41 cellular contexts compared by ENCODE assay signal in the genomic region with DNA sequence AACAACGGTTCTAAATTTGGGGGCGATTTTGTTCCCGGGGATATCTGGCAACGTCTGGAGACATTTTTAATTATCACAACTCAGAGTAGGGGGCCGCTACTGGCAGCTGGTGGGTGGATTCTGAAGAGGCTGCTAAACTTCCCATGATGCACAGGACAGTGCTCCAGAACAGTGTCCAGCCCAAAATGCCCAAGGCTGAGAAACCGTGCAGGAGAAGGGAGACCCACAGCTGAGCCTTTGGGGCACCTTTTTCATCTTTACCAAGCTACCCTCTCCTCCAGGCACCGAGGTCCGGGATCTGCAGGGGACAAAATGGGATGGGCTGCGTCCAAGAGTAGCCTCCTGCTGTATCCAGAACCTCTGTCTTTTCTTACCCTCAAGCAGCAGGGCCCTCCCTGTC. TPM values are rescaled to one million over a fixed set of nuclear protein-coding genes. Genes with fewer than 3 reads are reported as not detected.
"Had no signal": no experiment of that assay in that cellular context is flagged by ENCODE, and none has a peak within 500 bp of the region (broad histone marks: within the 10 kb centered on the region; RNA-seq: fewer than 3 reads in every experiment).

No MANE protein-coding gene starts in this region.

- H3K4me1 ChIP-seq: adrenal gland, ascending aorta, body of pancreas, breast epithelium had no signal

- H3K4me1 Mint-ChIP-seq: activated naive CD4-positive, alpha-beta T cell treated with anti-CD3 and anti-CD28 coated beads, Interleukin-2, amount 10 ng/mL, durations not matched to agents 7 days and 5 days; activated naive CD4-positive, alpha-beta T cell treated with anti-CD3 and anti-CD28 coated beads, Interleukin-2, amount 50 U/mL, for 24 hours; activated naive CD8-positive, alpha-beta T cell treated with anti-CD3 and anti-CD28 coated beads for 36 hours; activated naive CD8-positive, alpha-beta T cell treated with anti-CD3 and anti-CD28 coated beads, Interleukin-2, amount 10 ng/mL, durations not matched to agents 7 days and 5 days; activated naive CD8-positive, alpha-beta T cell treated with anti-CD3 and anti-CD28 coated beads, Interleukin-2, amount 50 U/mL, for 24 hours; activated T-helper 17 cell treated with anti-CD3 and anti-CD28 coated beads, Interleukin-2, amount 50 U/mL, for 72 hours; brain; central memory CD8-positive, alpha-beta T cell had no signal

- H3K36me3 ChIP-seq: adrenal gland, ascending aorta, brain microvascular endothelial cell, breast epithelium, cardiac muscle cell had no signal

- H3K27ac ChIP-seq: adrenal gland, ascending aorta, body of pancreas, brain microvascular endothelial cell, breast epithelium, cardiac muscle cell had no signal

- ATAC-seq: activated naive CD4-positive, alpha-beta T cell treated with anti-CD3 and anti-CD28 coated beads, Interleukin-2, amount 50 U/mL, for 72 hours; activated naive CD8-positive, alpha-beta T cell treated with anti-CD3 and anti-CD28 coated beads, Interleukin-2, amount 50 U/mL, for 24 hours; activated T-cell treated with anti-CD3 and anti-CD28 coated beads, Interleukin-2, amount 50 U/mL, for 4 hours; activated T-cell treated with anti-CD3 and anti-CD28 coated beads, Interleukin-2, amount 50 U/mL, for 72 hours; activated T-helper 17 cell treated with anti-CD3 and anti-CD28 coated beads, Interleukin-2, amount 50 U/mL, for 72 hours; body of pancreas had no signal

- H3K4me3 ChIP-seq: adrenal gland, ascending aorta, body of pancreas, breast epithelium, cardiac muscle cell had no signal

- H3K4me3 Mint-ChIP-seq: activated naive CD4-positive, alpha-beta T cell treated with anti-CD3 and anti-CD28 coated beads for 36 hours; activated naive CD4-positive, alpha-beta T cell treated with anti-CD3 and anti-CD28 coated beads, Interleukin-2, amount 10 ng/mL, durations not matched to agents 7 days and 5 days; activated naive CD4-positive, alpha-beta T cell treated with anti-CD3 and anti-CD28 coated beads, Interleukin-2, amount 50 U/mL, for 24 hours; activated naive CD8-positive, alpha-beta T cell; activated naive CD8-positive, alpha-beta T cell treated with anti-CD3 and anti-CD28 coated beads for 36 hours; activated naive CD8-positive, alpha-beta T cell treated with anti-CD3 and anti-CD28 coated beads, Interleukin-2, amount 10 ng/mL, durations not matched to agents 7 days and 5 days; activated naive CD8-positive, alpha-beta T cell treated with anti-CD3 and anti-CD28 coated beads, Interleukin-2, amount 50 U/mL, for 24 hours; activated T-cell treated with anti-CD3 and anti-CD28 coated beads, Interleukin-2, amount 50 U/mL, for 24 hours; activated T-cell treated with anti-CD3 and anti-CD28 coated beads, Interleukin-2, amount 50 U/mL, for 4 hours; activated T-cell treated with anti-CD3 and anti-CD28 coated beads, Interleukin-2, amount 50 U/mL, for 72 hours; activated T-helper 17 cell treated with anti-CD3 and anti-CD28 coated beads, Interleukin-2, amount 50 U/mL, for 72 hours; brain; central memory CD8-positive, alpha-beta T cell had no signal

- H3K27me3 ChIP-seq: adrenal gland, ascending aorta, body of pancreas, brain microvascular endothelial cell, breast epithelium, cardiac muscle cell had no signal

- H3K27ac Mint-ChIP-seq: activated naive CD4-positive, alpha-beta T cell treated with anti-CD3 and anti-CD28 coated beads for 36 hours; activated naive CD4-positive, alpha-beta T cell treated with anti-CD3 and anti-CD28 coated beads, Interleukin-2, amount 10 ng/mL, durations not matched to agents 7 days and 5 days; activated naive CD4-positive, alpha-beta T cell treated with anti-CD3 and anti-CD28 coated beads, Interleukin-2, amount 50 U/mL, for 24 hours; activated naive CD4-positive, alpha-beta T cell treated with anti-CD3 and anti-CD28 coated beads, Interleukin-2, amount 50 U/mL, for 72 hours; activated naive CD8-positive, alpha-beta T cell; activated naive CD8-positive, alpha-beta T cell treated with anti-CD3 and anti-CD28 coated beads for 36 hours; activated naive CD8-positive, alpha-beta T cell treated with anti-CD3 and anti-CD28 coated beads, Interleukin-2, amount 10 ng/mL, durations not matched to agents 7 days and 5 days; activated naive CD8-positive, alpha-beta T cell treated with anti-CD3 and anti-CD28 coated beads, Interleukin-2, amount 50 U/mL, for 24 hours; activated T-cell treated with anti-CD3 and anti-CD28 coated beads, Interleukin-2, amount 50 U/mL, for 24 hours; activated T-cell treated with anti-CD3 and anti-CD28 coated beads, Interleukin-2, amount 50 U/mL, for 72 hours; activated T-helper 17 cell treated with anti-CD3 and anti-CD28 coated beads, Interleukin-2, amount 50 U/mL, for 72 hours; activated T-helper 2 cell treated with anti-CD3 and anti-CD28 coated beads, Interferon-gamma antibody, Interleukin-2, Interleukin-4, amounts not matched to agents 10 μg/mL and 5 μg/mL and 100 μg/mL, durations not matched to agents 14 hours and 24 hours and 36 hours; brain had no signal

- H3K36me3 Mint-ChIP-seq: activated naive CD4-positive, alpha-beta T cell treated with anti-CD3 and anti-CD28 coated beads, Interleukin-2, amount 10 ng/mL, durations not matched to agents 7 days and 5 days; activated naive CD4-positive, alpha-beta T cell treated with anti-CD3 and anti-CD28 coated beads, Interleukin-2, amount 50 U/mL, for 24 hours; activated naive CD4-positive, alpha-beta T cell treated with anti-CD3 and anti-CD28 coated beads, Interleukin-2, amount 50 U/mL, for 72 hours; activated naive CD8-positive, alpha-beta T cell; activated naive CD8-positive, alpha-beta T cell treated with anti-CD3 and anti-CD28 coated beads for 36 hours; activated naive CD8-positive, alpha-beta T cell treated with anti-CD3 and anti-CD28 coated beads, Interleukin-2, amount 10 ng/mL, durations not matched to agents 7 days and 5 days had no signal

- DNase-seq: activated effector memory CD4-positive, alpha-beta T cell treated with anti-CD3 and anti-CD28 coated beads, Interleukin-2, amount 50 U/mL, for 16 hours; activated effector memory CD4-positive, alpha-beta T cell treated with Interleukin-2 at 50 U/mL for 16 hours; activated gamma-delta T cell; activated gamma-delta T cell treated with Interleukin-2 at 50 U/mL for 16 hours; activated naive CD4-positive, alpha-beta T cell; activated naive CD4-positive, alpha-beta T cell treated with anti-CD3 and anti-CD28 coated beads for 36 hours; activated naive CD4-positive, alpha-beta T cell treated with anti-CD3 and anti-CD28 coated beads, Interleukin-2, amount 10 ng/mL, durations not matched to agents 7 days and 5 days; activated naive CD4-positive, alpha-beta T cell treated with anti-CD3 and anti-CD28 coated beads, Interleukin-2, amount 50 U/mL, for 16 hours; activated naive CD4-positive, alpha-beta T cell treated with Interleukin-2 at 50 U/mL for 16 hours; activated naive CD8-positive, alpha-beta T cell treated with anti-CD3 and anti-CD28 coated beads for 36 hours; activated naive CD8-positive, alpha-beta T cell treated with anti-CD3 and anti-CD28 coated beads, Interleukin-2, amount 10 ng/mL, durations not matched to agents 7 days and 5 days; activated naive CD8-positive, alpha-beta T cell treated with anti-CD3 and anti-CD28 coated beads, Interleukin-2, amount 50 U/mL, for 24 hours; activated T-cell treated with anti-CD3 and anti-CD28 coated beads for 4 hours; activated T-cell treated with anti-CD3 and anti-CD28 coated beads, Interleukin-2, amount 50 U/mL, for 1 hour; activated T-cell treated with anti-CD3 and anti-CD28 coated beads, Interleukin-2, amount 50 U/mL, for 24 hours; activated T-cell treated with anti-CD3 and anti-CD28 coated beads, Interleukin-2, amount 50 U/mL, for 4 hours; activated T-cell treated with anti-CD3 and anti-CD28 coated beads, Interleukin-2, amount 50 U/mL, for 48 hours; activated T-cell treated with anti-CD3 and anti-CD28 coated beads, Interleukin-2, amount 50 U/mL, for 72 hours; adrenal gland; amniotic stem cell; amygdala; anterior cingulate cortex; aorta; body of pancreas; brain microvascular endothelial cell; caudate nucleus; central memory CD4-positive, alpha-beta T cell; cerebellar nuclear complex had no signal

- H3K9me3 Mint-ChIP-seq: activated T-cell treated with anti-CD3 and anti-CD28 coated beads, Interleukin-2, amount 50 U/mL, for 72 hours; activated T-helper 17 cell treated with anti-CD3 and anti-CD28 coated beads, Interleukin-2, amount 50 U/mL, for 72 hours; activated T-helper 2 cell treated with anti-CD3 and anti-CD28 coated beads, Interferon-gamma antibody, Interleukin-2, Interleukin-4, amounts not matched to agents 10 μg/mL and 5 μg/mL and 100 μg/mL, durations not matched to agents 14 hours and 24 hours and 36 hours had no signal

- H3K27me3 Mint-ChIP-seq: activated naive CD4-positive, alpha-beta T cell treated with anti-CD3 and anti-CD28 coated beads, Interleukin-2, amount 10 ng/mL, durations not matched to agents 7 days and 5 days; activated T-cell treated with anti-CD3 and anti-CD28 coated beads, Interleukin-2, amount 50 U/mL, for 24 hours; brain had no signal

RNA-seq across cellular contexts. Expression of a gene that starts 43.0 kb away (rescaled TPM):
- total RNA-seq: activated naive CD4-positive, alpha-beta T cell treated with anti-CD3 and anti-CD28 coated beads for 36 hours; activated naive CD4-positive, alpha-beta T cell treated with anti-CD3 and anti-CD28 coated beads, Interleukin-2, amount 50 U/mL, for 72 hours; activated naive CD8-positive, alpha-beta T cell treated with anti-CD3 and anti-CD28 coated beads for 36 hours; activated naive CD8-positive, alpha-beta T cell treated with anti-CD3 and anti-CD28 coated beads, Interleukin-2, amount 10 ng/mL, durations not matched to agents 7 days and 5 days; activated T-cell treated with anti-CD3 and anti-CD28 coated beads, Interleukin-2, amount 50 U/mL, for 4 hours; activated T-cell treated with anti-CD3 and anti-CD28 coated beads, Interleukin-2, amount 50 U/mL, for 72 hours; activated T-helper 17 cell treated with anti-CD3 and anti-CD28 coated beads, Interleukin-2, amount 50 U/mL, for 72 hours; activated T-helper 2 cell treated with anti-CD3 and anti-CD28 coated beads, Interferon-gamma antibody, Interleukin-2, Interleukin-4, amounts not matched to agents 10 μg/mL and 5 μg/mL and 100 μg/mL, durations not matched to agents 14 hours and 24 hours and 36 hours; bronchial epithelial cell had no signal
- polyA plus RNA-seq: cardiac muscle cell had no signal

RNA-seq across cellular contexts. Expression of a gene that starts 54.6 kb away (rescaled TPM):
- total RNA-seq: activated naive CD4-positive, alpha-beta T cell treated with anti-CD3 and anti-CD28 coated beads for 36 hours; activated naive CD4-positive, alpha-beta T cell treated with anti-CD3 and anti-CD28 coated beads, Interleukin-2, amount 50 U/mL, for 72 hours; activated naive CD8-positive, alpha-beta T cell treated with anti-CD3 and anti-CD28 coated beads for 36 hours; activated naive CD8-positive, alpha-beta T cell treated with anti-CD3 and anti-CD28 coated beads, Interleukin-2, amount 10 ng/mL, durations not matched to agents 7 days and 5 days; activated T-cell treated with anti-CD3 and anti-CD28 coated beads, Interleukin-2, amount 50 U/mL, for 4 hours; activated T-cell treated with anti-CD3 and anti-CD28 coated beads, Interleukin-2, amount 50 U/mL, for 72 hours; activated T-helper 17 cell treated with anti-CD3 and anti-CD28 coated beads, Interleukin-2, amount 50 U/mL, for 72 hours; activated T-helper 2 cell treated with anti-CD3 and anti-CD28 coated beads, Interferon-gamma antibody, Interleukin-2, Interleukin-4, amounts not matched to agents 10 μg/mL and 5 μg/mL and 100 μg/mL, durations not matched to agents 14 hours and 24 hours and 36 hours; aorta; ascending aorta; body of pancreas; breast epithelium; bronchial epithelial cell; cardiac muscle cell; cardiac septum had no signal
- polyA plus RNA-seq: adipose tissue, aorta, cardiac muscle cell had no signal
